ENCODE assay signal across 19 cellular contexts in genomic region chr2:3188405-3188946, GRCh38.
"Had no signal": no experiment of that assay in that cellular context is flagged by ENCODE, and none has a peak within 500 bp of the region (broad histone marks: within the 10 kb centered on the region; RNA-seq: fewer than 3 reads in every experiment).

No MANE protein-coding gene starts in this region.

- H3K4me1 ChIP-seq: colonic mucosa, right atrium auricular region, testis, transverse colon, uterus had no signal

- H3K27ac Mint-ChIP-seq: T-helper 1 cell treated with Interleukin-12 subunit alpha and Interleukin-12 subunit beta and Interleukin-4 antibody, amounts not matched to agents 30 μg/mL and 1 μg/mL, for 36 hours had no signal

- H3K9me3 Mint-ChIP-seq: activated naive CD4-positive, alpha-beta T cell treated with anti-CD3 and anti-CD28 coated beads, Interleukin-2, amount 50 U/mL, for 72 hours; T-helper 1 cell treated with Interleukin-12 subunit alpha and Interleukin-12 subunit beta and Interleukin-4 antibody, amounts not matched to agents 30 μg/mL and 1 μg/mL, for 36 hours had no signal

- H3K4me3 Mint-ChIP-seq: T-helper 1 cell treated with Interleukin-12 subunit alpha and Interleukin-12 subunit beta and Interleukin-4 antibody, amounts not matched to agents 30 μg/mL and 1 μg/mL, for 36 hours had no signal

- ATAC-seq: activated CD4-positive, CD25-positive, alpha-beta regulatory T cell treated with anti-CD3 and anti-CD28 coated beads, Interleukin-2, amount 50 U/mL, for 24 hours had no signal

- H3K27me3 ChIP-seq: colonic mucosa, left lung, right atrium auricular region, testis, transverse colon, uterus had no signal

- H3K27ac ChIP-seq: colonic mucosa, left lung, right atrium auricular region, testis, transverse colon, uterus, WERI-Rb-1 had no signal

- H3K4me3 ChIP-seq: colonic mucosa, left lung, right atrium auricular region, testis, transverse colon, uterus had no signal

- H3K9me3 ChIP-seq: colonic mucosa, left lung, right atrium auricular region, testis, transverse colon, uterus had no signal

- H3K36me3 ChIP-seq: transverse colon, uterus had no signal

- DNase-seq: activated CD4-positive, alpha-beta T cell treated with anti-CD3 and anti-CD28 coated beads for 48 hours; activated CD4-positive, alpha-beta T cell treated with anti-CD3 and anti-CD28 coated beads, Interleukin-2, amount 50 U/mL, for 48 hours; activated CD8-positive, alpha-beta memory T cell treated with anti-CD3 and anti-CD28 coated beads for 24 hours; activated effector memory CD4-positive, alpha-beta T cell treated with anti-CD3 and anti-CD28 coated beads, Interleukin-2, amount 50 U/mL, for 16 hours; cerebellar nuclear complex; colonic mucosa; effector memory CD4-positive, alpha-beta T cell; occipital lobe; stimulated activated naive CD4-positive, alpha-beta T cell; T-helper 9 cell; testis; transverse colon; uterus; WERI-Rb-1 had no signal
